Comparison of ENCODE assay signal across 20 cellular contexts in genomic region chr9:89358376-89358775, GRCh38. TPM values are rescaled to one million over a fixed set of nuclear protein-coding genes. Genes with fewer than 3 reads are reported as not detected.
DNase-seq lines count a peak whose midpoint lies in the region; ATAC-seq, FAIRE-seq and TF ChIP-seq lines count a peak whose summit lies in the region.
"Had no signal": no experiment of that assay in that cellular context is flagged by ENCODE, and none has a peak within 500 bp of the region (broad histone marks: within the 10 kb centered on the region; RNA-seq: fewer than 3 reads in every experiment).

No MANE protein-coding gene starts in this region.

- no peak for TF ChIP-seq EP300 in HepG2 (IDR thresholded peaks at IDR 0.05; ENCODE audit: low read depth in 2 of 2, low read length in 2 of 2)
- no peak for TF ChIP-seq EP300 in HepG2 (CRISPR knock-in tag; IDR thresholded peaks at IDR 0.05; ENCODE audit: borderline replicate concordance)

- peaks cover 20% of the 10 kb centered on the region for H3K4me1 Mint-ChIP-seq in activated naive CD8-positive, alpha-beta T cell (ENCODE audit: low read depth)
- peaks cover 22 to 42% of the 10 kb centered on the region in 2 donors for H3K4me1 Mint-ChIP-seq in natural killer cell
- H3K4me1 Mint-ChIP-seq: activated B cell treated with CpG ODN at 0.5 μM for 24 hours, nephron progenitor cell had no signal

- no peaks in the 10 kb centered on the region for H3K27me3 Mint-ChIP-seq in activated naive CD8-positive, alpha-beta T cell
- H3K27me3 Mint-ChIP-seq in natural killer cell (ENCODE audit: low read depth in 2 of 2), result no peaks in the 10 kb centered on the region
- H3K27me3 Mint-ChIP-seq: activated B cell treated with CpG ODN at 0.5 μM for 24 hours had no signal

- BruUV-seq in HepG2 (replicated peaks; lab: Mats Ljungman, UMichigan), result no TSS peak

- in situ Hi-C loops in HepG2 (cut with HindIII; ENCODE audit: extremely low pct_ligation_motif_present, low pct_unique_long_range_greater_than_20kb), result no loop called here

- no peak for TF ChIP-seq RAD21 in HepG2 (CRISPR knock-in tag; IDR thresholded peaks at IDR 0.05)

- no peaks in the 10 kb centered on the region for H3K79me2 ChIP-seq in HepG2 (ENCODE audit: insufficient read depth, low read length)

- ATAC-seq in HepG2, result no peak
- ATAC-seq in right lobe of liver, result no peak
- ATAC-seq in natural killer cell, result no peak
- ATAC-seq: Panc1 had no signal

- WGBS in HepG2 (ENCODE audit: low lambda C conversion rate), result 90% methylated on average over 2 of the region's 3 CpGs
- WGBS in right lobe of liver (ENCODE audit: insufficient coverage, low coverage, low lambda C conversion rate, missing lambda C conversion rate), result 83% methylated on average over 1 of the region's 3 CpGs

- POLR2A ChIA-PET in HepG2 (lab: Yijun Ruan, JAX), result interaction anchor here (1.2 to 2.8 kb wide), 3 partner anchors 27 to 47 kb away, joined by 3 to 17 read pairs (median 12); partner anchors contain the start of genes CKS2 and SECISBP2

- no peak overlapping the region for H2AFZ ChIP-seq in HepG2 (ENCODE audit: low read length)

- peak overlapping the region; percentile 72 for H3K27ac Mint-ChIP-seq in activated naive CD8-positive, alpha-beta T cell
- H3K27ac Mint-ChIP-seq in natural killer cell, result peak overlapping the region; percentile 40 to 45
- H3K27ac Mint-ChIP-seq: activated B cell treated with CpG ODN at 0.5 μM for 24 hours, HFFc6 had no signal

- no peak for TF ChIP-seq POLR2A in HepG2 (IDR thresholded peaks at IDR 0.05; ENCODE audit: insufficient read depth in 1 of 2, low read depth in 2 of 2, low read length in 2 of 2)
- no peak for TF ChIP-seq POLR2A in right lobe of liver (IDR thresholded peaks at IDR 0.05)

- no peak overlapping the region for H3K9ac ChIP-seq in HepG2 (ENCODE audit: insufficient read depth, low read depth, low read length)

- H3K27ac ChIP-seq in HepG2 (ENCODE audit: extremely low read length, insufficient read depth, low read length) (peak overlapping the region; percentile 70), right lobe of liver (no peak overlapping the region)
- H3K27ac ChIP-seq: brain microvascular endothelial cell, epithelial cell of prostate, SJSA1, testis had no signal

- H3K4me3 ChIP-seq in HepG2 (replicated peaks in 1 of 3; ENCODE audit: insufficient read depth in 1 of 3, low read depth in 2 of 3, low read length in 3 of 3) (no peak overlapping the region), right lobe of liver (no peak overlapping the region)
- H3K4me3 ChIP-seq: SJSA1, testis had no signal

- H3K9me3 Mint-ChIP-seq in activated naive CD8-positive, alpha-beta T cell (ENCODE audit: low read depth), result no peaks in the 10 kb centered on the region
- no peaks in the 10 kb centered on the region for H3K9me3 Mint-ChIP-seq in natural killer cell
- H3K9me3 Mint-ChIP-seq: activated B cell treated with CpG ODN at 0.5 μM for 24 hours, HFFc6, nephron progenitor cell had no signal

- intact Hi-C loops in HepG2 (cut with micrococcal nuclease; ENCODE audit: unreplicated experiment) (loop anchor here (5.0 kb wide), 1 partner anchor 199 kb away; no protein-coding TSS in a partner anchor), right lobe of liver (cut with DNase I) (no loop called here), natural killer cell (cut with micrococcal nuclease) (no loop called here)

- no peak for TF ChIP-seq CTCF in HepG2 (CRISPR knock-in tag; IDR thresholded peaks at IDR 0.05)
- TF ChIP-seq CTCF in right lobe of liver (IDR thresholded peaks at IDR 0.05), result no peak
- no peak for TF ChIP-seq CTCF in natural killer cell (IDR thresholded peaks at IDR 0.05)

- no peak overlapping the region for H3K4me3 Mint-ChIP-seq in activated naive CD8-positive, alpha-beta T cell
- no peak overlapping the region for H3K4me3 Mint-ChIP-seq in natural killer cell
- H3K4me3 Mint-ChIP-seq: activated B cell treated with CpG ODN at 0.5 μM for 24 hours, HFFc6, nephron progenitor cell had no signal

- H3K27me3 ChIP-seq in HepG2 (ENCODE audit: control insufficient read depth in 1 of 2, insufficient read depth in 2 of 2, low read length in 2 of 2) (no peaks in the 10 kb centered on the region), right lobe of liver (no peaks in the 10 kb centered on the region)
- H3K27me3 ChIP-seq: brain microvascular endothelial cell, SJSA1, testis had no signal

- FAIRE-seq in HepG2 (lab: Jason Lieb, UNC), result no peak
- FAIRE-seq: GM18507 had no signal

- H4K20me1 ChIP-seq in HepG2 (ENCODE audit: insufficient read depth, low read length), result no peaks in the 10 kb centered on the region

- DNase-seq in HepG2 (ENCODE audit: low spot score), result no peak
- DNase-seq in right lobe of liver, result no peak
- no peak for DNase-seq in natural killer cell
- DNase-seq in T-helper 9 cell, result no peak
- DNase-seq in hypothalamus (lab: John Stamatoyannopoulos, UW), result no peak
- no peak for DNase-seq in AG08396 (ENCODE audit: low spot score)
- DNase-seq: activated B cell treated with CpG ODN at 0.5 μM for 24 hours; brain microvascular endothelial cell; Calu3; foreskin fibroblast; HFFc6; mesenchymal stem cell; nephron progenitor cell; stimulated activated CD8-positive, alpha-beta memory T cell treated with anti-CD3 and anti-CD28 coated beads, Interleukin-4, amount 100 ng/mL, for 48 hours had no signal

- H3K4me1 ChIP-seq in HepG2 (ENCODE audit: insufficient read depth, low read length) (peaks cover 71% of the 10 kb centered on the region), right lobe of liver (peaks cover 0 to 12% (median 5%) of the 10 kb centered on the region in 4 donors)
- H3K4me1 ChIP-seq: SJSA1 had no signal

- CTCF ChIA-PET in HepG2 (lab: Yijun Ruan, JAX; ENCODE audit: low intra/inter-chr PET ratio, low total read pairs), result no interaction called here

- peaks cover 2% of the 10 kb centered on the region for H3K36me3 Mint-ChIP-seq in activated naive CD8-positive, alpha-beta T cell
- peaks cover 35% of the 10 kb centered on the region for H3K36me3 Mint-ChIP-seq in natural killer cell

- H3K4me2 ChIP-seq in HepG2 (ENCODE audit: low read depth, low read length), result no peak overlapping the region

- H3K36me3 ChIP-seq in HepG2 (replicated peaks in 1 of 2; ENCODE audit: control insufficient read depth in 1 of 2, insufficient read depth in 2 of 2, low read length in 2 of 2) (peaks cover 13 to 50% of the 10 kb centered on the region in 2 experiments), right lobe of liver (peaks cover 0 to 69% (median 22%) of the 10 kb centered on the region in 4 donors)

- H3K9me3 ChIP-seq in HepG2 (ENCODE audit: low read length) (no peaks in the 10 kb centered on the region), right lobe of liver (no peaks in the 10 kb centered on the region)
- H3K9me3 ChIP-seq: SJSA1, testis had no signal

RNA-seq across cellular contexts. Expression of gene SECISBP2, which starts 40.1 kb away (rescaled TPM):
- total RNA-seq in HepG2 (2016; rRNA removed; fragmentation: Illumina TruSeq; extraction: Trizol), result 32.4 and 32.9 TPM in 2 replicates
- total RNA-seq in HepG2 (2016; cell fraction: cytosol; rRNA removed; fragmentation: Illumina TruSeq; extraction: Trizol; ENCODE audit: low read depth), result 14.6 and 17.7 TPM in 2 replicates
- total RNA-seq in HepG2 (2016; cell fraction: insoluble cytoplasmic fraction; rRNA removed; fragmentation: Illumina TruSeq; extraction: Trizol), result 34.2 and 35.3 TPM in 2 replicates
- total RNA-seq in HepG2 (2016; cell fraction: membrane; rRNA removed; fragmentation: Illumina TruSeq; extraction: Trizol), result 39.7 and 44.1 TPM in 2 replicates
- total RNA-seq in HepG2 (2016; cell fraction: nucleus; rRNA removed; fragmentation: Illumina TruSeq; extraction: Trizol), result 37.8 and 40.1 TPM in 2 replicates
- 38.0 and 38.4 TPM in 2 replicates for polyA plus RNA-seq in HepG2 (2011; rRNA removed)
- polyA plus RNA-seq in HepG2 (2011; cell fraction: cytosol; rRNA removed), result 20.4 and 26.2 TPM in 2 replicates
- 48.6 and 57.7 TPM in 2 replicates for polyA plus RNA-seq in HepG2 (2011; cell fraction: nucleus; rRNA removed)
- polyA plus RNA-seq in HepG2 (2012), result 31.4 and 31.5 TPM in 2 replicates
- polyA plus RNA-seq in HepG2 (2016; cell fraction: cytosol; fragmentation: Illumina TruSeq; extraction: Trizol; ENCODE audit: low read depth), result 18.7 and 19.7 TPM in 2 replicates
- 32.7 and 33.1 TPM in 2 replicates for polyA plus RNA-seq in HepG2 (2016; cell fraction: insoluble cytoplasmic fraction; fragmentation: Illumina TruSeq; extraction: Trizol; ENCODE audit: low read depth)
- 33.3 and 34.2 TPM in 2 replicates for polyA plus RNA-seq in HepG2 (2016; cell fraction: membrane; fragmentation: Illumina TruSeq; extraction: Trizol; ENCODE audit: low read depth)
- polyA plus RNA-seq in HepG2 (2016; cell fraction: nucleus; fragmentation: Illumina TruSeq; extraction: Trizol; ENCODE audit: insufficient read depth, low read depth), result 46.3 and 52.0 TPM in 2 replicates
- 21.8 and 27.1 TPM in 2 replicates for polyA minus RNA-seq in HepG2 (2011; rRNA and poly(A)+ RNA removed; ENCODE audit: low replicate concordance)
- polyA minus RNA-seq in HepG2 (2011; cell fraction: cytosol; rRNA and poly(A)+ RNA removed), result 13.3 and 14.0 TPM in 2 replicates
- 60.4 and 64.4 TPM in 2 replicates for polyA minus RNA-seq in HepG2 (2011; cell fraction: nucleus; rRNA and poly(A)+ RNA removed)
- total RNA-seq in right lobe of liver, result 10 to 100 TPM; 17.3 to 34.2 (median 26.5) TPM
- total RNA-seq in natural killer cell, result 10 to 100 TPM; 79.5 to 95.8 (median 88.7) TPM

RNA-seq across cellular contexts. Expression of gene CKS2, which starts 47.4 kb away (rescaled TPM):
- total RNA-seq in HepG2 (2016; rRNA removed; fragmentation: Illumina TruSeq; extraction: Trizol) (317 and 498 TPM in 2 replicates), right lobe of liver (10 to 100 TPM in 3 of 6 experiments, 1 to 10 TPM in 3; 4.4 to 27.2 (median 9.1) TPM), natural killer cell (10 to 100 TPM; 11.4 to 18.3 (median 16.4) TPM)
- total RNA-seq in HepG2 (2016; cell fraction: cytosol; rRNA removed; fragmentation: Illumina TruSeq; extraction: Trizol; ENCODE audit: low read depth), result 202 and 209 TPM in 2 replicates
- total RNA-seq in HepG2 (2016; cell fraction: insoluble cytoplasmic fraction; rRNA removed; fragmentation: Illumina TruSeq; extraction: Trizol), result 319 and 528 TPM in 2 replicates
- 159 TPM in 2 replicates for total RNA-seq in HepG2 (2016; cell fraction: membrane; rRNA removed; fragmentation: Illumina TruSeq; extraction: Trizol)
- total RNA-seq in HepG2 (2016; cell fraction: nucleus; rRNA removed; fragmentation: Illumina TruSeq; extraction: Trizol), result 121 and 124 TPM in 2 replicates
- 151 and 251 TPM in 2 replicates for polyA plus RNA-seq in HepG2 (2011; rRNA removed)
- polyA plus RNA-seq in HepG2 (2011; cell fraction: cytosol; rRNA removed), result 262 and 383 TPM in 2 replicates
- polyA plus RNA-seq in HepG2 (2011; cell fraction: nucleus; rRNA removed), result 75.2 and 95.2 TPM in 2 replicates
- polyA plus RNA-seq in HepG2 (2012), result 170 and 179 TPM in 2 replicates
- 102 and 110 TPM in 2 replicates for polyA plus RNA-seq in HepG2 (2016; cell fraction: cytosol; fragmentation: Illumina TruSeq; extraction: Trizol; ENCODE audit: low read depth)
- 534 and 617 TPM in 2 replicates for polyA plus RNA-seq in HepG2 (2016; cell fraction: insoluble cytoplasmic fraction; fragmentation: Illumina TruSeq; extraction: Trizol; ENCODE audit: low read depth)
- polyA plus RNA-seq in HepG2 (2016; cell fraction: membrane; fragmentation: Illumina TruSeq; extraction: Trizol; ENCODE audit: low read depth), result 117 and 124 TPM in 2 replicates
- polyA plus RNA-seq in HepG2 (2016; cell fraction: nucleus; fragmentation: Illumina TruSeq; extraction: Trizol; ENCODE audit: insufficient read depth, low read depth), result 190 and 193 TPM in 2 replicates
- 158 and 427 TPM in 2 replicates for polyA minus RNA-seq in HepG2 (2011; rRNA and poly(A)+ RNA removed; ENCODE audit: low replicate concordance)
- 55.3 and 63.5 TPM in 2 replicates for polyA minus RNA-seq in HepG2 (2011; cell fraction: cytosol; rRNA and poly(A)+ RNA removed)
- polyA minus RNA-seq in HepG2 (2011; cell fraction: nucleus; rRNA and poly(A)+ RNA removed), result 22.9 and 24.1 TPM in 2 replicates

Comparison
In these comparisons a context has a peak if more than half of its experiments do, and no peak if none do; other contexts are left out.
1. RNA of gene CKS2, which starts 47.4 kb away (total RNA-seq): 121 to 528 TPM in HepG2; 11.4 to 18.3 TPM in natural killer cell and 4.4 to 27.2 TPM in right lobe of liver; every median in the first group is over 4 times any median in the second.